Comparison of ENCODE assay signal across 21 cellular contexts in the genomic region with DNA sequence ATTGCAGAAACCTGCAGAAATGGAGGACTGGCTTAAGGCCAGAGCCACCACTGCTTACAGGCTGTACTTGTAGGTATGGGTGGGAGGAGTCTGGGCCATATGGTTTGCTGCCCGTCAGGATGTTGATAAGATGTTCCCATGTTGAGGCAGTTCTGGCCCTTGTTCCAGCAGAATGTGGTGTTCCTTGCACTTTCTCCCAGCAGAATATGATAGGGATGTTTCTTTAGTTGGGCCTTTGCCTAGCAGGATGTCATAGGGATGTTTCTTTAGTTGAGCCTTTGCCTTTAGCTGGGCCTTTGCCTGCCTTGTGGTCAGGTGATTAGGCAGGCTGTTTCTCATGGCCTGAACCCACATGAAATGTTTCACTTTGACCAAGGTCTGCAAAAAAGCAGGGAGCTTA.
DNase-seq lines count a peak whose midpoint lies in the region; ATAC-seq and TF ChIP-seq lines count a peak whose summit lies in the region.
"Had no signal": no experiment of that assay in that cellular context is flagged by ENCODE, and none has a peak within 500 bp of the region (broad histone marks: within the 10 kb centered on the region; RNA-seq: fewer than 3 reads in every experiment).

No MANE protein-coding gene starts in this region.

- DNase-seq in Right ventricle myocardium inferior (ENCODE audit: missing footprints) (peak; percentile 27), right atrium auricular region (ENCODE audit: low spot score) (no peak), fibroblast of gingiva (ENCODE audit: low read depth) (peak; percentile 8), psoas muscle (peak in 1 of 2 donors; percentile 39)
- no peak for DNase-seq in activated CD8-positive, alpha-beta memory T cell treated with anti-CD3 and anti-CD28 coated beads, Interleukin-2, amount 50 U/mL, for 48 hours
- no peak for DNase-seq in stimulated activated CD4-positive, alpha-beta T cell treated with anti-CD3 and anti-CD28 coated beads, Interleukin-2, amount 100 ng/mL, for 48 hours
- DNase-seq in effector CD4-positive, alpha-beta T cell: no peak
- DNase-seq: CD4-positive, alpha-beta memory T cell; MV-4-11; NCI-H1417; NCI-H187 treated with DMSO at 0.1 percent for 48 hours; NCI-H2171; NCI-H446; NCI-H69; NK-92 treated with Interleukin-12 subunit alpha and Interleukin-12 subunit beta, amount 100 ng/mL, for 24 hours; RPMI8226; SJCRH30 had no signal

- 47 to 61% (median 51%) methylated on average over 1 of the region's 1 CpG for WGBS in psoas muscle, 3 donors

- intact Hi-C loops in Right ventricle myocardium inferior (cut with DNase I) (no loop called here), psoas muscle (cut with DNase I) (no loop called here)

- no peaks in the 10 kb centered on the region for H3K4me1 ChIP-seq in right atrium auricular region
- no peaks in the 10 kb centered on the region for H3K4me1 ChIP-seq in psoas muscle
- H3K4me1 ChIP-seq: SJCRH30 had no signal

- H3K27ac ChIP-seq in right atrium auricular region (no peak overlapping the region), psoas muscle (no peak overlapping the region)
- H3K27ac ChIP-seq: 22Rv1, HL-60, SJCRH30 had no signal

- TF ChIP-seq CTCF in right atrium auricular region (IDR thresholded peaks at IDR 0.05): no peak
- no peak for TF ChIP-seq CTCF in psoas muscle (IDR thresholded peaks at IDR 0.05)

- H3K36me3 ChIP-seq in right atrium auricular region (no peaks in the 10 kb centered on the region), psoas muscle (ENCODE audit: insufficient read depth in 1 of 2, low read depth in 1 of 2) (no peaks in the 10 kb centered on the region)
- H3K36me3 ChIP-seq: SJCRH30 had no signal

- H3K4me3 ChIP-seq in right atrium auricular region: no peak overlapping the region
- H3K4me3 ChIP-seq in psoas muscle: no peak overlapping the region
- H3K4me3 ChIP-seq: SJCRH30 had no signal

- ATAC-seq in Right ventricle myocardium inferior: peak; percentile 80
- peak in 3 of 4 donors; percentile 22 to 44 (median 39) for ATAC-seq in psoas muscle
- no peak for ATAC-seq in GM21515 (IDR thresholded peaks at IDR 0.05; ENCODE audit: unreplicated experiment)
- ATAC-seq: HCT116 had no signal

- no peaks in the 10 kb centered on the region for H3K27me3 ChIP-seq in right atrium auricular region
- H3K27me3 ChIP-seq in psoas muscle (ENCODE audit: insufficient read depth in 3 of 3, low read length in 2 of 3): no peaks in the 10 kb centered on the region
- H3K27me3 ChIP-seq: SJCRH30 had no signal

- H3K9me3 ChIP-seq in right atrium auricular region: peaks cover 0 to 23% of the 10 kb centered on the region in 2 donors
- H3K9me3 ChIP-seq in psoas muscle: peaks cover 10% of the 10 kb centered on the region

Comparison
In these comparisons a context has a peak if more than half of its experiments do, and no peak if none do; other contexts are left out.
1. DNase-seq: peak in Right ventricle myocardium inferior (single experiment) and fibroblast of gingiva (single experiment); none in right atrium auricular region (single experiment), activated CD8-positive, alpha-beta memory T cell treated with anti-CD3 and anti-CD28 coated beads, Interleukin-2, amount 50 U/mL, for 48 hours (single experiment), stimulated activated CD4-positive, alpha-beta T cell treated with anti-CD3 and anti-CD28 coated beads, Interleukin-2, amount 100 ng/mL, for 48 hours (0 of 2) and effector CD4-positive, alpha-beta T cell (single experiment).